8 cellular contexts compared by ENCODE assay signal in the genomic region with DNA sequence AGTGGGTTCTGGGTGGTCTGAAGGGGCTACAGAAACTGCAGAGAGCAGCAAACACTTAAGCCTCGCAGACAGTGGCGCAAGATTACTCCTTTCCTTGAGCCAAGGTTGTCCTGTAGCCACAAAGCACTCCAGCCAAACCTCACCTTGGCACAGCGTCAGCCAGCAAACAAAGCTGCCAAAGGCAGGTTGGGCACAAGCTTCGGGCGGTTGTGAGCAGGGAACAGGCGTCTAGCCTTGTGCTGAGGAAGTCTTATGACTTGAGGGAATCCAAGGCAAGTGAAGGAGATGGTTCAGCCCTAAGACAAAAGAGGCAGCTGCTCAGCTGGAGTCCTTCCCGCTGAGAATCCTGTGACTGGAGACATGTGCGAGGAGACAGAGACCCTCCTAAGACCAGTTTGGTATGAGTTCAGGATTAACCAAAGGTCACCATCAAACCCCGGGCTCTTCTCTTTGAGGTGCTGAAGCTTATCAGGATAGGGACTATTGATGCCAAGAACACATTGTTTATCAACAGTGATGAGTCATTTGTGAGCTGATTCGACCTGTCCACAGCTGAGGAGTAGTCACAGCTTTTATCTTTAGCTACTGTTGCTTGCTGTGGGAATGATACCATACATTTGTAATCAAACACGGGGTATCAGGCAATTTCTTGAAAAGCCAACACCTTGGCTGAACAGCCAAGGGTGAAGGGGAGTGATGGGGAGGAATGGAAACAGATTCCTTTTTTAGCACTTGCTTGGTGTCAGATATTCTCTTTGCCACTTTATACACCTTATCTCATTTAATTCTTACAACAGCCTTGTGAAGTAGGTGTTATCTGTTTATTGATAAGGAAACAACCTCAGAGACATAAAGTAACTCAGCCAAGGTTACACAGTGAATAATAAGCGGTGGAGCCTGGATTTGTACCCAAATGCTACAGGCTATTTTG. TPM values are rescaled to one million over a fixed set of nuclear protein-coding genes. Genes with fewer than 3 reads are reported as not detected.
A peak's percentile ranks its signal among the peaks of the same experiment; 100 is the strongest.
DNase-seq lines count a peak whose midpoint lies in the region; ATAC-seq and TF ChIP-seq lines count a peak whose summit lies in the region.

No MANE protein-coding gene starts in this region.

- H3K14ac ChIP-seq in mesenchymal stem cell (ENCODE audit: low read length in 2 of 2): no peak overlapping the region

- H3K9me3 ChIP-seq in MG63: no peaks in the 10 kb centered on the region
- peaks cover 3% of the 10 kb centered on the region for H3K9me3 ChIP-seq in mesenchymal stem cell (ENCODE audit: control insufficient read depth, low read length)

- H2AK5ac ChIP-seq in mesenchymal stem cell (ENCODE audit: low read length, severe bottlenecking): peak overlapping the region; percentile 49

- no peaks in the 10 kb centered on the region for H3K79me1 ChIP-seq in mesenchymal stem cell (replicated peaks; ENCODE audit: low read length, poor library complexity, severe bottlenecking)

- peak overlapping the region; percentile 70 for H2BK15ac ChIP-seq in mesenchymal stem cell (ENCODE audit: low read depth, poor library complexity, severe bottlenecking)

- peak overlapping the region; percentile 33 for H3K27ac ChIP-seq in caudate nucleus (ENCODE audit: low read depth, low read length)
- peak overlapping the region; percentile 96 for H3K27ac ChIP-seq in mesenchymal stem cell (ENCODE audit: low read length, poor library complexity, severe bottlenecking)

- H4K91ac ChIP-seq in mesenchymal stem cell (ENCODE audit: low read length): peak overlapping the region; percentile 43

- DNase-seq in AG09319 (ENCODE audit: extremely low read depth, low read depth): peak; percentile 88
- peak; percentile 89 for DNase-seq in MG63
- peak in 18 of 61 donors; percentile 12 to 82 (median 34) for DNase-seq in caudate nucleus (lab: John Stamatoyannopoulos, UW)
- peak; percentile 87 for DNase-seq in mesenchymal stem cell
- DNase-seq in mesenteric fat pad (ENCODE audit: low spot score): no peak
- no peak for DNase-seq in CD1c-positive myeloid dendritic cell (ENCODE audit: extremely low spot score)

- H3K4me3 ChIP-seq in MG63 (no peak overlapping the region), mesenchymal stem cell (ENCODE audit: insufficient read depth in 1 of 2, low read depth in 1 of 2, low read length in 2 of 2) (peak overlapping the region in 1 of 2 experiments; percentile 93)

- peak overlapping the region; percentile 100 for H3K9ac ChIP-seq in mesenchymal stem cell (ENCODE audit: low read length)

- H3K18ac ChIP-seq in mesenchymal stem cell (ENCODE audit: low read depth in 1 of 2, low read length in 2 of 2): peak overlapping the region; percentile 7 to 89

- no peak overlapping the region for H3K4ac ChIP-seq in mesenchymal stem cell (ENCODE audit: low read depth in 1 of 2, low read length in 2 of 2)

- H3K4me2 ChIP-seq in mesenchymal stem cell (ENCODE audit: low read length, poor library complexity, severe bottlenecking): peak overlapping the region; percentile 0

- no peak overlapping the region for H2BK120ac ChIP-seq in mesenchymal stem cell (ENCODE audit: low read depth, low read length)

- H3K36me3 ChIP-seq in MG63 (peaks cover 31% of the 10 kb centered on the region), mesenchymal stem cell (ENCODE audit: control insufficient read depth in 1 of 2, insufficient read depth in 2 of 2, low read depth in 1 of 2, low read length in 2 of 2) (peaks cover 25 to 27% of the 10 kb centered on the region in 2 experiments)

- H4K8ac ChIP-seq in mesenchymal stem cell (ENCODE audit: low read length): no peak overlapping the region

- peaks cover 6% of the 10 kb centered on the region for H3K4me1 ChIP-seq in mesenchymal stem cell (ENCODE audit: control insufficient read depth, insufficient read depth, low read depth, low read length)

- TF ChIP-seq CTCF in AG09319 (IDR thresholded peaks at IDR 0.05; ENCODE audit: low read depth, low read length): no peak

- H2BK12ac ChIP-seq in mesenchymal stem cell (ENCODE audit: low read length in 2 of 2): peak overlapping the region; percentile 16 to 97

- H2BK5ac ChIP-seq in mesenchymal stem cell (ENCODE audit: low read depth, low read length, poor library complexity, severe bottlenecking): no peak overlapping the region

- no peak overlapping the region for H3K23ac ChIP-seq in mesenchymal stem cell (ENCODE audit: low read length in 2 of 2)

- H2AFZ ChIP-seq in mesenchymal stem cell (ENCODE audit: low read depth, low read length): no peak overlapping the region

- 45% methylated on average over 11 of the region's 12 CpGs for WGBS in mesenchymal stem cell

- no peak for ATAC-seq in HG02642 (IDR thresholded peaks at IDR 0.05; ENCODE audit: poor library complexity, unreplicated experiment)
- ATAC-seq in HG03571 (IDR thresholded peaks at IDR 0.05; ENCODE audit: unreplicated experiment): no peak

- H3K27me3 ChIP-seq in MG63 (no peaks in the 10 kb centered on the region), mesenchymal stem cell (ENCODE audit: control insufficient read depth in 1 of 2, insufficient read depth in 1 of 2, low read length in 2 of 2) (no peaks in the 10 kb centered on the region)

RNA-seq across cellular contexts. Expression of a gene that starts 4.6 kb away (rescaled TPM):
- 95.6 and 135 TPM in 2 replicates for total RNA-seq in MG63 (2014; rRNA removed; shearing (Covaris generic); ENCODE audit: low replicate concordance)
- 90.3 TPM for polyA plus RNA-seq in mesenchymal stem cell (2013, experiment 1 of 2)
- polyA plus RNA-seq in mesenchymal stem cell (2013, experiment 2 of 2): 87.3 TPM
- 663 TPM for total RNA-seq in mesenteric fat pad

RNA-seq across cellular contexts. Expression of a gene that starts 15.4 kb away (rescaled TPM):
- total RNA-seq in MG63 (2014; rRNA removed; shearing (Covaris generic); ENCODE audit: low replicate concordance): 16.7 and 23.2 TPM in 2 replicates
- polyA plus RNA-seq in mesenchymal stem cell (2013, experiment 1 of 2): 21.0 TPM
- 20.2 TPM for polyA plus RNA-seq in mesenchymal stem cell (2013, experiment 2 of 2)
- 99.7 TPM for total RNA-seq in mesenteric fat pad

Comparison
In these comparisons a context has a peak if more than half of its experiments do, and no peak if none do; other contexts are left out.
1. DNase-seq: peak in AG09319 (single experiment), MG63 (single experiment) and mesenchymal stem cell (single experiment); none in mesenteric fat pad (single experiment) and CD1c-positive myeloid dendritic cell (single experiment).